In the genomic region with DNA sequence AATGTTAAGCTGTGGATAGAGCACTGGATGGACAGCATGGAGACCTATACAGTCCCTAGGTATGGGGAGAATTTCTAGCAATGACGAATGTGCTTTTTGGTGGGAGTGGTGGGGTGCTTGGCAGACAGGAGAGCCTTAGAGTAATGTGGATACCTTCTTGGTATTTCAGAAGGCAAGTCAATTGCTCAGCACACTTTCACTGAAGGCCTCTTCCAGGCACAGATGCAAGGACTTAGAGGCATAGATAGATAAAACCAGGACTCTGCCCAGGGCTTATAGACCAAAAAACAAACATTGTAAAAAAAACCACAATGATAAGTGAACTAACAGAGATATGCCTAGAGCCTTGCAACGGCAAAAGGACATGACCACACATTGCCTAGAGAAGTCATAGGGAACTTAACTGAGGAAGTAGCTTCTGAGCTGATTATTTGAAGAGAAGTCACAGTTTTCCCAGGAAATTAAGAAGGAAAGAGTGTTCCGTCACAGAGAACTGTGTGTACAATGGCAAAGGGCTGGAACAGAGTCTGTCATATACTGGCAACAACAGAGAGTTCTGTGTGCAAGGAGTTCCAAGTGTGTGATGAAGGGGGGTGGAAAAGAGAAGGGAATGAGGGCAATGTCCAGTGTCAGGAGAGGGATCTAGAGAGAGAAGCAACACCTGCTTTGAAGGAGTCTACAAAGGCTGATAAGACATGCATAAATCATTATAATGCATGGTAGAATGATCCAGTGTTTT, we compare ENCODE assay signal across 12 cellular contexts.
DNase-seq lines count a peak whose midpoint lies in the region; ATAC-seq lines count a peak whose summit lies in the region.
"Had no signal": no experiment of that assay in that cellular context is flagged by ENCODE, and none has a peak within 500 bp of the region (broad histone marks: within the 10 kb centered on the region; RNA-seq: fewer than 3 reads in every experiment).

No MANE protein-coding gene starts in this region.

- DNase-seq in EL (peak; percentile 8), OCI-M2 (lab: John Stamatoyannopoulos, UW; ENCODE audit: unreplicated experiment) (peak; percentile 73), globus pallidus (ENCODE audit: low spot score) (peak; percentile 78), pons (ENCODE audit: low spot score) (peak; percentile 87), T1000 (lab: John Stamatoyannopoulos, UW) (no peak), mucosa of gallbladder (ENCODE audit: low spot score) (no peak)
- DNase-seq: NCI-H2081; NK-92 treated with Interleukin-12 subunit alpha and Interleukin-12 subunit beta, amount 100 ng/mL, for 24 hours; stimulated activated CD4-positive, alpha-beta T cell treated with anti-CD3 and anti-CD28 coated beads, Interleukin-15, amount 100 ng/mL, for 24 hours had no signal

- ATAC-seq in GM18520 (IDR thresholded peaks at IDR 0.05; ENCODE audit: unreplicated experiment) (no peak), GM18870 (IDR thresholded peaks at IDR 0.05; ENCODE audit: unreplicated experiment) (no peak)
- ATAC-seq: activated naive CD4-positive, alpha-beta T cell treated with anti-CD3 and anti-CD28 coated beads, Interleukin-2, amount 50 U/mL, for 72 hours had no signal

Comparison
In these comparisons a context has a peak if more than half of its experiments do, and no peak if none do; other contexts are left out.
1. DNase-seq: peak in EL (single experiment), OCI-M2 (single experiment), globus pallidus (single experiment) and pons (single experiment); none in T1000 (single experiment) and mucosa of gallbladder (single experiment).